ENCODE assay signal across 16 cellular contexts in the genomic region with DNA sequence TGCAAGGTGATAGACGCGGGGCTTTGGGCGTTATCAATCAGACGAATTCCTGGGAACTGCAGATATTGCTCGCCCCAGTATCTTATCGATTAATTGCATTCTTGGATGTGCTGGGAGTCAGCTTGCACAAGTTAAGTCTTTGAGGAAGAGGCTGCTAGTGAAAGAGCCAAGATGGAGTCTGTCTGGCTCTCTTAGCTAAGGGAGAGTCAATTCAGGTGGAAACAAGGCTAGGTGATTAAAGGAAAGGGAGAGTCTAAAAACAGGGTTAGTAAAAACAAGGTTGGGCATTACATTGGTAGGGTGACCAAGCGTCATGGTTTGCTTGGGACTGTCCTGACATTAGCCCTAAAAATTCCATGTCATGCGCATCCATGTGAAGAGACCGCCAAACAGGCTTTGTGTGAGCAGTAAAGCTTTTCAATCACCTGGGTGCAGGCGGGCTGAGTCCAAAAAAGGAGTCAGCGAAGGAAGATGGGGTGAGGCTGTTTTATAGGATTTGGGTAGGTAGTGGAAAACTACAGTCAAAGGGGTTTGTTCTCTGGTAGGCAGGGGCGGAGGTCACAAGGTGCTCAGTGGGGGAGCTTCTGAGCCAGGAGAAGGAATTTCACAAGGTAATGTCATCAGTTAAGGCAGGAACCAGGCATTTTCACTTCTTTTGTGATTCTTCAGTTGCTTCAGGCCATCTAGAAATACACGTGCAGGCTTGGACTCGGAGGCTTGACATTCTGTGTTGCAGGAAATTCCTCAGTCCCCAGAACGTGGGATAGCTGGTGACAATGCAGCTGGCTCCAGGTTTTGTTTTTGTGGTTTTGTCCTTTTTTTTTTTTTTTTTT. TPM values are rescaled to one million over a fixed set of nuclear protein-coding genes. Genes with fewer than 3 reads are reported as not detected.
DNase-seq lines count a peak whose midpoint lies in the region; FAIRE-seq and TF ChIP-seq lines count a peak whose summit lies in the region.
"Not testable (repeated sequence)": the region's sequence is repeated elsewhere in the genome, so short reads cannot be mapped to it uniquely, and the experiment has no call there.
"Had no signal": no experiment of that assay in that cellular context is flagged by ENCODE, and none has a peak within 500 bp of the region (broad histone marks: within the 10 kb centered on the region; RNA-seq: fewer than 3 reads in every experiment).

No MANE protein-coding gene starts in this region.

- H3K56ac ChIP-seq in H1 (replicated peaks; ENCODE audit: insufficient read length, low read depth, low read length) = not testable (repeated sequence)

- peak in 1 of 2 experiments; percentile 65; a peak in 1 of 3 replicates for TF ChIP-seq POLR2A in H1 (IDR thresholded peaks at IDR 0.05; ENCODE audit: control extremely low read depth in 1 of 2, low read depth in 2 of 2, low read length in 2 of 2)

- H4K8ac ChIP-seq in H1 (ENCODE audit: extremely low read depth, insufficient read depth, low read length) = not testable (repeated sequence)

- H3K27ac ChIP-seq in C4-2B (peak overlapping the region; percentile 75; the same call in 1 of the 2 replicates), HUES48 (ENCODE audit: low read depth, low read length) (peak overlapping the region; percentile 87), H1 (ENCODE audit: low read depth, low read length) (peak overlapping the region; percentile 87), neural progenitor cell (peak overlapping the region; percentile 8)
- not testable (repeated sequence) for H3K27ac ChIP-seq in PC-9

- H3K79me2 ChIP-seq in PC-9 (ENCODE audit: low read depth); H1 (ENCODE audit: control insufficient read depth in 1 of 2, insufficient read depth in 2 of 2, low read length in 2 of 2); neural progenitor cell (ENCODE audit: low read depth): not testable (repeated sequence)

- H2BK20ac ChIP-seq in H1 (ENCODE audit: low read length) = peak overlapping the region; percentile 4

- not testable (repeated sequence) for H3K36me3 Mint-ChIP-seq in neural progenitor cell

- H3K9ac ChIP-seq in HUES48 (ENCODE audit: low read depth, low read length) = peak overlapping the region; percentile 61
- peak overlapping the region in 1 of 4 experiments; percentile 40; a peak in 3 of 7 replicates for H3K9ac ChIP-seq in H1 (replicated peaks in 1 of 4; ENCODE audit: extremely low read depth in 1 of 4, low read depth in 3 of 4, low read length in 3 of 4)
- H3K9ac ChIP-seq in iPS-15b (ENCODE audit: low read depth, low read length) = peak overlapping the region; percentile 13
- not testable (repeated sequence) for H3K9ac ChIP-seq in neural progenitor cell

- not testable (repeated sequence) for H3K4me3 Mint-ChIP-seq in neural progenitor cell

- peak; percentile 19 for FAIRE-seq in G401.6 (lab: Jason Lieb, UNC)
- peak; percentile 86 for FAIRE-seq in H1 (lab: Jason Lieb, UNC)
- not testable (repeated sequence) for FAIRE-seq in urothelium cell line (lab: Jason Lieb, UNC)

- H4K20me1 ChIP-seq in PC-9 (ENCODE audit: insufficient read depth); H1 (replicated peaks in 1 of 2; ENCODE audit: control insufficient read depth in 1 of 2, insufficient read depth in 2 of 2, low read length in 2 of 2); neural progenitor cell (ENCODE audit: low read depth): not testable (repeated sequence)

- H3K14ac ChIP-seq in H1 (ENCODE audit: insufficient read length) = not testable (repeated sequence)

- TF ChIP-seq EP300 in H1 (IDR thresholded peaks at IDR 0.05; ENCODE audit: borderline replicate concordance in 1 of 2, low read depth in 2 of 2, low read length in 2 of 2) = 0 out of 3 replicates have a peak, but pooled peaks of 1 of the 2 experiments have one; percentile 2

- POLR2A ChIA-PET in PC-9 (lab: Charles Lee; ENCODE audit: unreplicated experiment) (interaction anchor here (0.6 to 0.7 kb wide), 2 partner anchors 23 to 956 kb away, joined by 5 to 30 read pairs; no protein-coding TSS in a partner anchor), H1 (lab: Charles Lee; ENCODE audit: partially characterized antibody) (interaction anchor here (0.6 to 3.0 kb wide), 11 partner anchors 9 to 282 kb away, joined by 3 to 13 read pairs (median 4); partner anchors contain the start of gene FBN3)

- not testable (repeated sequence) for H3K36me3 ChIP-seq in HUES48 (ENCODE audit: control insufficient read depth, insufficient read depth, low read length); PC-9 (ENCODE audit: low read depth); H1 (ENCODE audit: control insufficient read depth in 2 of 4, insufficient read depth in 4 of 4, low read length in 3 of 4); iPS-15b (ENCODE audit: control insufficient read depth, insufficient read depth, low read length); neural progenitor cell

- H3K4me1 ChIP-seq in HUES48 (ENCODE audit: control insufficient read depth, insufficient read depth, low read length) (peaks cover 38% of the 10 kb centered on the region), PC-9 (replicated peaks; ENCODE audit: insufficient read depth) (peaks cover 40% of the 10 kb centered on the region), H1 (replicated peaks in 1 of 4; ENCODE audit: control insufficient read depth in 3 of 4, insufficient read depth in 4 of 4, low read length in 3 of 4) (peaks cover 6 to 23% (median 19%) of the 10 kb centered on the region in 4 experiments), iPS-15b (ENCODE audit: control insufficient read depth, insufficient read depth, low read length) (peaks cover 13% of the 10 kb centered on the region), neural progenitor cell (peaks cover 15% of the 10 kb centered on the region)

- intact Hi-C loops in PC-9 (cut with micrococcal nuclease; ENCODE audit: unreplicated experiment) = not testable (repeated sequence)

- not testable (repeated sequence) for TF ChIP-seq RAD21 in H1 (IDR thresholded peaks at IDR 0.05 in 1 of 2, conservative IDR thresholded peaks at IDR 0.05 in 1 of 2; ENCODE audit: low read depth in 2 of 2, low read length in 2 of 2)

- H3K4me1 Mint-ChIP-seq in neural progenitor cell = peaks cover 19% of the 10 kb centered on the region

- H3K9me3 Mint-ChIP-seq in neural progenitor cell = not testable (repeated sequence)

- H3K23me2 ChIP-seq in H1 (ENCODE audit: low read depth, low read length) = not testable (repeated sequence)

- peak overlapping the region; percentile 76 for H3K18ac ChIP-seq in H1 (ENCODE audit: extremely low read depth, low read length)

- not testable (repeated sequence) for H3K9me3 ChIP-seq in HUES48 (ENCODE audit: control insufficient read depth, insufficient read depth, low read length); PC-9 (ENCODE audit: insufficient read depth, low read depth); H1 (ENCODE audit: insufficient read depth in 2 of 2, low read depth in 1 of 2, low read length in 1 of 2); iPS-15b (ENCODE audit: control insufficient read depth, insufficient read depth, low read length); neural progenitor cell (ENCODE audit: low read depth)

- 50% methylated on average over 15 of the region's 15 CpGs; no CpG with 5 or more reads in 1 of the 2 experiments for WGBS in H1 (ENCODE audit: extremely low coverage in 1 of 2, insufficient coverage in 1 of 2, insufficient read length in 1 of 2, insufficient replicate concordance in 2 of 2, low coverage in 1 of 2, low lambda C conversion rate in 2 of 2, missing lambda C conversion rate in 1 of 2), 2 experiments

- peak overlapping the region; percentile 98; the same call in 1 of the 2 replicates for H2BK12ac ChIP-seq in H1 (ENCODE audit: low read depth, low read length)

- H4K5ac ChIP-seq in H1 (ENCODE audit: insufficient read length, low read depth, low read length) = peak overlapping the region; percentile 64

- H2BK5ac ChIP-seq in H1 (ENCODE audit: low read depth, low read length) = peak overlapping the region; percentile 91

- CTCF ChIA-PET in PC-9 (lab: Charles Lee) (interaction anchor here (0.6 kb wide), 1 partner anchor 48 kb away, joined by 5 read pairs; no protein-coding TSS in a partner anchor), H1 (lab: Charles Lee; ENCODE audit: partially characterized antibody) (interaction anchor here (0.6 to 2.3 kb wide), 7 partner anchors 9 to 40 kb away, joined by 3 to 9 read pairs (median 4); no protein-coding TSS in a partner anchor)

- H2BK15ac ChIP-seq in H1 (ENCODE audit: low read length) = not testable (repeated sequence)

- peak overlapping the region; percentile 75 for H2BK120ac ChIP-seq in H1 (replicated peaks; ENCODE audit: low read depth, low read length)

- peak overlapping the region; percentile 15; the same call in 1 of the 2 replicates for H2AK5ac ChIP-seq in H1 (ENCODE audit: low read depth, low read length)

- DNase-seq in PC-9 (peak; percentile 33 to 79), H1 (ENCODE audit: low read depth in 1 of 2, low spot score in 2 of 2) (peak in 1 of 2 experiments; percentile 66), neural progenitor cell (ENCODE audit: low spot score) (peak; percentile 66), urothelium cell line (ENCODE audit: low spot score) (peak; percentile 32)

- peaks cover 17% of the 10 kb centered on the region for H3K27me3 Mint-ChIP-seq in neural progenitor cell (ENCODE audit: insufficient read depth, low read depth)

- H2AFZ ChIP-seq in PC-9; H1 (ENCODE audit: low read length); neural progenitor cell (replicated peaks): not testable (repeated sequence)

- not testable (repeated sequence) for H3K9me2 ChIP-seq in PC-9 (ENCODE audit: insufficient read depth)

- TF ChIP-seq CTCF in C4-2B (conservative IDR thresholded peaks at IDR 0.05); PC-9 (conservative IDR thresholded peaks at IDR 0.05); H1 (IDR thresholded peaks at IDR 0.05; ENCODE audit: control extremely low read depth in 1 of 3, insufficient read depth in 1 of 3, low read depth in 1 of 3, low read length in 3 of 3); neural progenitor cell (IDR thresholded peaks at IDR 0.05): not testable (repeated sequence)

- H3K27ac Mint-ChIP-seq in neural progenitor cell = peak overlapping the region; percentile 76

- not testable (repeated sequence) for H3K79me1 ChIP-seq in H1 (ENCODE audit: low read depth, low read length)

- peaks cover 32% of the 10 kb centered on the region for H3F3A ChIP-seq in PC-9 (ENCODE audit: insufficient read depth, low read depth)
- H3F3A ChIP-seq in neural progenitor cell (ENCODE audit: low read depth) = peaks cover 31% of the 10 kb centered on the region

- H3K4ac ChIP-seq in H1 (replicated peaks; ENCODE audit: insufficient read length, low read depth, low read length) = not testable (repeated sequence)

- not testable (repeated sequence) for H4K91ac ChIP-seq in H1 (replicated peaks; ENCODE audit: insufficient read length, low read length)

- H3K23ac ChIP-seq in H1 (ENCODE audit: insufficient read length) = not testable (repeated sequence)

- H3K27me3 ChIP-seq in HUES48 (ENCODE audit: control insufficient read depth, insufficient read depth, low read length); PC-9 (ENCODE audit: insufficient read depth, low read depth); H1 (replicated peaks in 1 of 4; ENCODE audit: control insufficient read depth in 3 of 4, extremely low read depth in 1 of 4, insufficient read depth in 3 of 4, low read length in 3 of 4); iPS-15b (ENCODE audit: control insufficient read depth, insufficient read depth, low read length); neural progenitor cell: not testable (repeated sequence)

- H3K4me2 ChIP-seq in PC-9 (peak overlapping the region; percentile 8; the same call in 1 of the 2 replicates), H1 (ENCODE audit: insufficient read depth in 1 of 2, low read depth in 2 of 2, low read length in 2 of 2) (peak overlapping the region; percentile 18 to 38; a peak in 3 of 4 replicates), neural progenitor cell (peak overlapping the region; percentile 48)

- not testable (repeated sequence) for H3K4me3 ChIP-seq in HUES48 (ENCODE audit: low read depth, low read length); PC-9; H1 (ENCODE audit: extremely low read depth in 1 of 4, insufficient read depth in 2 of 4, low read depth in 3 of 4, low read length in 4 of 4); iPS-15b (ENCODE audit: low read depth, low read length); neural progenitor cell

- not testable (repeated sequence) for BruUV-seq in PC-9 (replicated peaks; lab: Mats Ljungman, UMichigan)

RNA-seq across cellular contexts. Expression of gene CERS4, which starts 5.7 kb away (rescaled TPM):
- total RNA-seq in PC-9 (2021) (7.2 and 8.4 TPM in 2 replicates), neural progenitor cell (ENCODE audit: low replicate concordance) (34.1 and 76.0 TPM in 2 replicates)
- total RNA-seq in H1 (2021; fragmentation: NEBNext Ultra II Directional; extraction: Animal tissue kit (Norgen Biotek cat#: 25700)) = 88.2 and 96.5 TPM in 2 replicates
- 179 and 183 TPM in 2 replicates for polyA plus RNA-seq in H1 (2011; rRNA removed)
- polyA plus RNA-seq in H1 (2011; cell fraction: cytosol; rRNA removed) = 124 TPM
- polyA plus RNA-seq in H1 (2011; cell fraction: nucleus; rRNA removed) = 148 TPM
- 43.1 to 71.4 TPM (median 70.4 TPM) in 4 replicates for polyA plus RNA-seq in H1 (2012, experiment 1 of 2)
- polyA plus RNA-seq in H1 (2012, experiment 2 of 2) = 79.4 TPM
- polyA plus RNA-seq in H1 (2013, experiment 1 of 2) = 90.1 TPM
- 85.0 TPM for polyA plus RNA-seq in H1 (2013, experiment 2 of 2)
- polyA minus RNA-seq in H1 (2011; rRNA and poly(A)+ RNA removed) = 127 and 128 TPM in 2 replicates
- 57.5 TPM for polyA minus RNA-seq in H1 (2011; cell fraction: cytosol; rRNA and poly(A)+ RNA removed)
- polyA minus RNA-seq in H1 (2011; cell fraction: nucleus; rRNA and poly(A)+ RNA removed) = 54.0 TPM
- total RNA-seq: HT-29, LHCN-M2, SJSA1 had no signal

RNA-seq across cellular contexts. Expression of gene FBN3, which starts 54.1 kb away (rescaled TPM):
- total RNA-seq in PC-9 (2021) (0.05 TPM in 1 of 2 replicates, not detected in the other), neural progenitor cell (ENCODE audit: low replicate concordance) (23.0 and 33.0 TPM in 2 replicates)
- total RNA-seq in H1 (2021; fragmentation: NEBNext Ultra II Directional; extraction: Animal tissue kit (Norgen Biotek cat#: 25700)) = 38.7 and 39.0 TPM in 2 replicates
- polyA plus RNA-seq in H1 (2011; rRNA removed) = 37.1 and 64.1 TPM in 2 replicates
- 56.0 TPM for polyA plus RNA-seq in H1 (2011; cell fraction: cytosol; rRNA removed)
- polyA plus RNA-seq in H1 (2011; cell fraction: nucleus; rRNA removed) = 303 TPM
- polyA plus RNA-seq in H1 (2012, experiment 1 of 2) = 37.9 to 66.2 TPM (median 58.6 TPM) in 4 replicates
- polyA plus RNA-seq in H1 (2012, experiment 2 of 2) = 19.7 TPM
- 27.8 TPM for polyA plus RNA-seq in H1 (2013, experiment 1 of 2)
- polyA plus RNA-seq in H1 (2013, experiment 2 of 2) = 19.6 TPM
- polyA minus RNA-seq in H1 (2011; rRNA and poly(A)+ RNA removed) = 77.0 and 93.3 TPM in 2 replicates
- polyA minus RNA-seq in H1 (2011; cell fraction: cytosol; rRNA and poly(A)+ RNA removed) = 25.2 TPM
- 51.6 TPM for polyA minus RNA-seq in H1 (2011; cell fraction: nucleus; rRNA and poly(A)+ RNA removed)
- total RNA-seq: CD8-positive, alpha-beta memory T cell; HT-29; LHCN-M2; Right ventricle myocardium inferior; SJSA1 had no signal
- polyA plus RNA-seq: A549; BJ; CD8-positive, alpha-beta memory T cell; GM12878 had no signal

Comparison
In these comparisons a context has a peak if more than half of its experiments do, and no peak if none do; other contexts are left out.
1. RNA of gene FBN3, which starts 54.1 kb away (total RNA-seq): 38.7 to 39.0 TPM in H1 and 23.0 to 33.0 TPM in neural progenitor cell; 0.05 TPM in PC-9; every median in the first group is over 10 times any median in the second.
2. Peak in every context shown above with its lines, with median percentiles within 50 percentile points of each other: H3K4me2 ChIP-seq.